In the genomic region with DNA sequence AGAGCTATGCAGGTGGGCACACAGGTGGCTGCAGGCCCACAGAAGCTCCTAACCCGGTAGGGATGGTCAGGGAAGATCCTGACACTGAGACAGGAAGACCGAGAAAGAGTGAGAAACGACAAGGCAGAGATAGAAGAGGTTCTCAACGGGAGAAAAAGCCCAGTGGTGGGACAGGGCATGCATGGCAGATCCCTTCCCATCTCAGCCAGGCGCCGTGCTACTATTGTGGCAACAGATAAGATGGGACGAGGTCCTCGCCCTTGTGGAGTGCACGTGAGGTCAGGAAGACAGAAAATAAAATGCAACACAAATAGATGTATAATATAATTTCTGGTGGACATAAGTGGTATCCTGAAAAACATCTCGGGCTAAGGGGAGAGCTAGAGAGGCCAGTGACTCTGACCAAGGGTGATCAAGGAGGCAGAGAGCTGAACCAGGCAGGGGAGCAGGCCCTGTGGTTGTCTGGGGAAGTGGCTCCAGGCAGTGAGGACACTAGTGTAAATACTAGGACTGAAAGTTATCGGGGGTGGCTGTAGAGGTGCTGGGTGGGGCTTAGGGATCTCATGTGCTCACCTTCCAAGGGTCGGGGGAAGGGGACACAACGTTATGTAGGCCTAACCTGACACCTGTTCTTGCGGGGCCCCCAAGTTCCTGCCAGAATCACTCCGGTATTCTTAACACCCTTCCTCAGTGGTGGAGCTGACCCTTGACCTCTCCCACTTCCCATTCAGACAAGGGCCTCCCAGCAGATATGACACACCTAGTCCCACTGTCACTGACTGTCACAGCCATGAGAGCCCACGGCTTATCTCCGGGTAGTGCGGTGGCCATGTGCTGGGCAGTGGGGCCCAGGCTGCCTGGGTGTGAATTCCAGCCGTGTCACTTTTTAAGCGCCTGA, we compare ENCODE assay signal across 1 cellular context.
TF ChIP-seq lines count a peak whose summit lies in the region.

No MANE protein-coding gene starts in this region.

TF ChIP-seq in SK-N-SH, 30 proteins besides CTCF, POLR2A, EP300 and RAD21 (continued from another document):
- no peak for TF ChIP-seq USF2 (IDR thresholded peaks at IDR 0.05; ENCODE audit: borderline replicate concordance, low read depth, low read length)
- no peak for TF ChIP-seq POLR2AphosphoS5 (IDR thresholded peaks at IDR 0.05; ENCODE audit: low read depth, low read length)
- TF ChIP-seq TEAD4 (IDR thresholded peaks at IDR 0.05; ENCODE audit: borderline replicate concordance, insufficient read depth), result no peak
- TF ChIP-seq FOXM1 (IDR thresholded peaks at IDR 0.05; ENCODE audit: low read depth), result no peak
- no peak for TF ChIP-seq RCOR1 (IDR thresholded peaks at IDR 0.05; ENCODE audit: low read length)
- TF ChIP-seq TAF1 (IDR thresholded peaks at IDR 0.05; ENCODE audit: borderline replicate concordance, low read depth, low read length), result no peak
- TF ChIP-seq FOXJ3 (CRISPR knock-in tag; IDR thresholded peaks at IDR 0.05), result no peak
- TF ChIP-seq, protein P1, sequence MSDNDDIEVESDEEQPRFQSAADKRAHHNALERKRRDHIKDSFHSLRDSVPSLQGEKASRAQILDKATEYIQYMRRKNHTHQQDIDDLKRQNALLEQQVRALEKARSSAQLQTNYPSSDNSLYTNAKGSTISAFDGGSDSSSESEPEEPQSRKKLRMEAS (IDR thresholded peaks at IDR 0.05; ENCODE audit: low read depth), result no peak
- TF ChIP-seq FOSL2 (IDR thresholded peaks at IDR 0.05; ENCODE audit: borderline replicate concordance, low read depth), result no peak
TF ChIP-seq in SK-N-SH: peak in this region for 0.
